Comparison of ENCODE assay signal across 20 cellular contexts in genomic region chr4:35461931-35462659, GRCh38.
DNase-seq lines count a peak whose midpoint lies in the region; ATAC-seq and TF ChIP-seq lines count a peak whose summit lies in the region.
"Had no signal": no experiment of that assay in that cellular context is flagged by ENCODE, and none has a peak within 500 bp of the region (broad histone marks: within the 10 kb centered on the region; RNA-seq: fewer than 3 reads in every experiment).

No MANE protein-coding gene starts in this region.

- no peaks in the 10 kb centered on the region for H3F3A ChIP-seq in GM23338 (replicated peaks; ENCODE audit: low read depth)

- H3K4me3 ChIP-seq in GM23338 (no peak overlapping the region), epithelial cell of esophagus (ENCODE audit: low read length) (no peak overlapping the region), brain microvascular endothelial cell (ENCODE audit: low read depth, low read length) (no peak overlapping the region)
- H3K4me3 ChIP-seq: body of pancreas, colonic mucosa, pancreas, upper lobe of left lung had no signal

- no peaks in the 10 kb centered on the region for H3K27me3 ChIP-seq in GM23338 (ENCODE audit: insufficient read depth)
- no peaks in the 10 kb centered on the region for H3K27me3 ChIP-seq in brain microvascular endothelial cell (replicated peaks)
- H3K27me3 ChIP-seq: body of pancreas, colonic mucosa, pancreas, upper lobe of left lung had no signal

- in situ Hi-C loops in ACHN (cut with HindIII; ENCODE audit: low pct_ligation_motif_present, low pct_unique_long_range_greater_than_20kb, low sequenced_read_pairs) (no loop called here), brain microvascular endothelial cell (cut with HindIII; ENCODE audit: low pct_ligation_motif_present, low sequenced_read_pairs) (no loop called here)

- H4K20me1 ChIP-seq in GM23338 (replicated peaks; ENCODE audit: insufficient read depth), result no peaks in the 10 kb centered on the region

- H3K27me3 Mint-ChIP-seq in GM23338 (ENCODE audit: insufficient read depth, low read depth, poor library complexity), result peaks cover 3% of the 10 kb centered on the region
- H3K27me3 Mint-ChIP-seq: activated CD4-positive, alpha-beta memory T cell treated with anti-CD3 and anti-CD28 coated beads, Interleukin-2, amount 10 ng/mL, durations not matched to agents 7 days and 5 days; activated naive CD8-positive, alpha-beta T cell treated with anti-CD3 and anti-CD28 coated beads for 36 hours; naive thymus-derived CD4-positive, alpha-beta T cell had no signal

- no peaks in the 10 kb centered on the region for H3K79me2 ChIP-seq in GM23338 (replicated peaks; ENCODE audit: insufficient read depth)

- no peak overlapping the region for H3K4me2 ChIP-seq in GM23338

- peak; percentile 18 to 48; a peak in 3 of 4 replicates for TF ChIP-seq CTCF in GM23338 (conservative IDR thresholded peaks at IDR 0.05; ENCODE audit: low read depth in 2 of 2)
- TF ChIP-seq CTCF in epithelial cell of esophagus (IDR thresholded peaks at IDR 0.05; ENCODE audit: insufficient read depth, low read depth, low read length, missing control alignments), result no peak
- TF ChIP-seq CTCF in brain microvascular endothelial cell (IDR thresholded peaks at IDR 0.05; ENCODE audit: low read depth, low read length, missing control alignments), result no peak

- peaks cover 11% of the 10 kb centered on the region; the same call in 2 of the 3 replicates for H3K4me1 Mint-ChIP-seq in GM23338
- H3K4me1 Mint-ChIP-seq: activated CD4-positive, alpha-beta memory T cell treated with anti-CD3 and anti-CD28 coated beads, Interleukin-2, amount 10 ng/mL, durations not matched to agents 7 days and 5 days; activated naive CD8-positive, alpha-beta T cell treated with anti-CD3 and anti-CD28 coated beads for 36 hours; naive thymus-derived CD4-positive, alpha-beta T cell had no signal

- no peak overlapping the region for H3K27ac Mint-ChIP-seq in GM23338
- H3K27ac Mint-ChIP-seq: activated CD4-positive, alpha-beta memory T cell treated with anti-CD3 and anti-CD28 coated beads, Interleukin-2, amount 10 ng/mL, durations not matched to agents 7 days and 5 days; activated naive CD8-positive, alpha-beta T cell treated with anti-CD3 and anti-CD28 coated beads for 36 hours; activated T-helper 1 cell treated with anti-CD3 and anti-CD28 coated beads, Interleukin-12 subunit alpha, Interleukin-12 subunit beta, Interleukin-2, Interleukin-4 antibody, amounts not matched to agents 30 ng/mL and 10 ng/mL and 1 ng/mL, durations not matched to agents 14 hours and 24 hours and 36 hours; CD8-positive, alpha-beta T cell; naive thymus-derived CD4-positive, alpha-beta T cell had no signal

- H3K36me3 ChIP-seq in GM23338 (ENCODE audit: insufficient read depth) (no peaks in the 10 kb centered on the region), brain microvascular endothelial cell (replicated peaks) (no peaks in the 10 kb centered on the region)
- H3K36me3 ChIP-seq: colonic mucosa, pancreas, upper lobe of left lung had no signal

- no peak overlapping the region for H2AFZ ChIP-seq in GM23338

- ATAC-seq in GM23338, result peak; percentile 40; the same call in 2 of the 3 replicates
- ATAC-seq: body of pancreas; CD8-positive, alpha-beta T cell; naive thymus-derived CD4-positive, alpha-beta T cell; pancreas had no signal

- H3K27ac ChIP-seq in GM23338 (ENCODE audit: low read depth), result no peak overlapping the region
- H3K27ac ChIP-seq in brain microvascular endothelial cell, result no peak overlapping the region
- H3K27ac ChIP-seq: body of pancreas, colonic mucosa, pancreas, upper lobe of left lung, VCaP had no signal

- H3K4me1 ChIP-seq in GM23338 (ENCODE audit: insufficient read depth), result peaks cover 3% of the 10 kb centered on the region; the same call in 1 of the 2 replicates
- H3K4me1 ChIP-seq: body of pancreas, colonic mucosa, pancreas, upper lobe of left lung had no signal

- peak; percentile 7 for DNase-seq in ACHN
- DNase-seq in GM23338 (ENCODE audit: low spot score), result peak; percentile 33
- DNase-seq in NCI-H82 treated with DMSO at 0.1 percent for 48 hours (lab: John Stamatoyannopoulos, UW; ENCODE audit: unreplicated experiment), result peak; percentile 2
- DNase-seq in epithelial cell of esophagus (ENCODE audit: low read depth), result peak; percentile 2
- no peak for DNase-seq in putamen (ENCODE audit: low spot score)
- DNase-seq in SW480 (ENCODE audit: low spot score), result no peak
- DNase-seq in activated CD8-positive, alpha-beta memory T cell treated with anti-CD3 and anti-CD28 coated beads for 24 hours, result no peak
- DNase-seq in brain microvascular endothelial cell, result no peak
- DNase-seq: activated CD4-positive, alpha-beta memory T cell treated with anti-CD3 and anti-CD28 coated beads, Interleukin-2, amount 10 ng/mL, durations not matched to agents 7 days and 5 days; activated naive CD8-positive, alpha-beta T cell treated with anti-CD3 and anti-CD28 coated beads for 36 hours; body of pancreas; CD8-positive, alpha-beta T cell; colonic mucosa; naive thymus-derived CD4-positive, alpha-beta T cell; NCI-H1694 treated with DMSO at 0.1 percent for 48 hours; NCI-H510A; upper lobe of left lung had no signal

- peaks cover 9% of the 10 kb centered on the region; the same call in 1 of the 2 replicates for H3K9me2 ChIP-seq in GM23338 (ENCODE audit: insufficient read depth)

- no peak overlapping the region for H3K4me3 Mint-ChIP-seq in GM23338
- H3K4me3 Mint-ChIP-seq: activated CD4-positive, alpha-beta memory T cell treated with anti-CD3 and anti-CD28 coated beads, Interleukin-2, amount 10 ng/mL, durations not matched to agents 7 days and 5 days; activated naive CD8-positive, alpha-beta T cell treated with anti-CD3 and anti-CD28 coated beads for 36 hours; activated T-helper 1 cell treated with anti-CD3 and anti-CD28 coated beads, Interleukin-12 subunit alpha, Interleukin-12 subunit beta, Interleukin-2, Interleukin-4 antibody, amounts not matched to agents 30 ng/mL and 10 ng/mL and 1 ng/mL, durations not matched to agents 14 hours and 24 hours and 36 hours; CD8-positive, alpha-beta T cell; naive thymus-derived CD4-positive, alpha-beta T cell had no signal

- H3K9me3 Mint-ChIP-seq in GM23338, result peaks cover 18% of the 10 kb centered on the region

- H3K36me3 Mint-ChIP-seq in GM23338 (ENCODE audit: low read depth), result peaks cover 5% of the 10 kb centered on the region; the same call in 2 of the 3 replicates
- H3K36me3 Mint-ChIP-seq: activated naive CD8-positive, alpha-beta T cell treated with anti-CD3 and anti-CD28 coated beads for 36 hours; CD8-positive, alpha-beta T cell; naive thymus-derived CD4-positive, alpha-beta T cell had no signal

TF ChIP-seq in GM23338, 12 proteins besides CTCF, POLR2A, EP300 and RAD21 (continues in another document):
- no peak for TF ChIP-seq ETS1 (IDR thresholded peaks at IDR 0.05)
- TF ChIP-seq, protein P1, sequence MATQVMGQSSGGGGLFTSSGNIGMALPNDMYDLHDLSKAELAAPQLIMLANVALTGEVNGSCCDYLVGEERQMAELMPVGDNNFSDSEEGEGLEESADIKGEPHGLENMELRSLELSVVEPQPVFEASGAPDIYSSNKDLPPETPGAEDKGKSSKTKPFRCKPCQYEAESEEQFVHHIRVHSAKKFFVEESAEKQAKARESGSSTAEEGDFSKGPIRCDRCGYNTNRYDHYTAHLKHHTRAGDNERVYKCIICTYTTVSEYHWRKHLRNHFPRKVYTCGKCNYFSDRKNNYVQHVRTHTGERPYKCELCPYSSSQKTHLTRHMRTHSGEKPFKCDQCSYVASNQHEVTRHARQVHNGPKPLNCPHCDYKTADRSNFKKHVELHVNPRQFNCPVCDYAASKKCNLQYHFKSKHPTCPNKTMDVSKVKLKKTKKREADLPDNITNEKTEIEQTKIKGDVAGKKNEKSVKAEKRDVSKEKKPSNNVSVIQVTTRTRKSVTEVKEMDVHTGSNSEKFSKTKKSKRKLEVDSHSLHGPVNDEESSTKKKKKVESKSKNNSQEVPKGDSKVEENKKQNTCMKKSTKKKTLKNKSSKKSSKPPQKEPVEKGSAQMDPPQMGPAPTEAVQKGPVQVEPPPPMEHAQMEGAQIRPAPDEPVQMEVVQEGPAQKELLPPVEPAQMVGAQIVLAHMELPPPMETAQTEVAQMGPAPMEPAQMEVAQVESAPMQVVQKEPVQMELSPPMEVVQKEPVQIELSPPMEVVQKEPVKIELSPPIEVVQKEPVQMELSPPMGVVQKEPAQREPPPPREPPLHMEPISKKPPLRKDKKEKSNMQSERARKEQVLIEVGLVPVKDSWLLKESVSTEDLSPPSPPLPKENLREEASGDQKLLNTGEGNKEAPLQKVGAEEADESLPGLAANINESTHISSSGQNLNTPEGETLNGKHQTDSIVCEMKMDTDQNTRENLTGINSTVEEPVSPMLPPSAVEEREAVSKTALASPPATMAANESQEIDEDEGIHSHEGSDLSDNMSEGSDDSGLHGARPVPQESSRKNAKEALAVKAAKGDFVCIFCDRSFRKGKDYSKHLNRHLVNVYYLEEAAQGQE (IDR thresholded peaks at IDR 0.05; ENCODE audit: unreplicated experiment), result no peak
- no peak for TF ChIP-seq STAT1 (IDR thresholded peaks at IDR 0.05; ENCODE audit: unreplicated experiment)
- TF ChIP-seq CREB1 (CRISPR knock-in tag; IDR thresholded peaks at IDR 0.05; ENCODE audit: low read depth), result no peak

Comparison
In these comparisons a context has a peak if more than half of its experiments do, and no peak if none do; other contexts are left out.
1. DNase-seq: peak in ACHN (single experiment), GM23338 (single experiment), NCI-H82 treated with DMSO at 0.1 percent for 48 hours (single experiment) and epithelial cell of esophagus (single experiment); none in putamen (single experiment), SW480 (single experiment), activated CD8-positive, alpha-beta memory T cell treated with anti-CD3 and anti-CD28 coated beads for 24 hours (single experiment) and brain microvascular endothelial cell (single experiment).
2. CTCF ChIP-seq: peak in GM23338 (2 of 2); none in epithelial cell of esophagus (single experiment) and brain microvascular endothelial cell (single experiment).